ENCODE assay signal across 1 cellular context in genomic region chr17:76726766-76727718, GRCh38.
TF ChIP-seq lines count a peak whose summit lies in the region.

A gene with protein sequence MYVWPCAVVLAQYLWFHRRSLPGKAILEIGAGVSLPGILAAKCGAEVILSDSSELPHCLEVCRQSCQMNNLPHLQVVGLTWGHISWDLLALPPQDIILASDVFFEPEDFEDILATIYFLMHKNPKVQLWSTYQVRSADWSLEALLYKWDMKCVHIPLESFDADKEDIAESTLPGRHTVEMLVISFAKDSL (plus strand): TSS chr17:76726839. CDS start chr17:76729711, 2,872 bp downstream.

TF ChIP-seq in HepG2, 621 proteins besides CTCF, POLR2A, EP300 and RAD21 (continued from another document and continues in another):
- no peak for TF ChIP-seq SUZ12 (IDR thresholded peaks at IDR 0.05; ENCODE audit: low read depth, low read length)
- no peak for TF ChIP-seq SNAPC4 (CRISPR knock-in tag; IDR thresholded peaks at IDR 0.05)
- no peak for TF ChIP-seq TCF12 (IDR thresholded peaks at IDR 0.05)
- no peak; the same call in 1 of the 2 replicates for TF ChIP-seq TCF12 (CRISPR knock-in tag; IDR thresholded peaks at IDR 0.05)
- no peak for TF ChIP-seq SRF (IDR thresholded peaks at IDR 0.05; ENCODE audit: low read depth, low read length)
- no peak for TF ChIP-seq HIVEP1 (CRISPR knock-in tag; IDR thresholded peaks at IDR 0.05)
- no peak for TF ChIP-seq ZNF7 (CRISPR knock-in tag; IDR thresholded peaks at IDR 0.05)
- no peak for TF ChIP-seq SP2 (CRISPR knock-in tag; IDR thresholded peaks at IDR 0.05)
- no peak for TF ChIP-seq ZUFSP (CRISPR knock-in tag; IDR thresholded peaks at IDR 0.05; ENCODE audit: borderline replicate concordance)
- TF ChIP-seq AFF4 (CRISPR knock-in tag; IDR thresholded peaks at IDR 0.05): no peak
- TF ChIP-seq, protein P1, sequence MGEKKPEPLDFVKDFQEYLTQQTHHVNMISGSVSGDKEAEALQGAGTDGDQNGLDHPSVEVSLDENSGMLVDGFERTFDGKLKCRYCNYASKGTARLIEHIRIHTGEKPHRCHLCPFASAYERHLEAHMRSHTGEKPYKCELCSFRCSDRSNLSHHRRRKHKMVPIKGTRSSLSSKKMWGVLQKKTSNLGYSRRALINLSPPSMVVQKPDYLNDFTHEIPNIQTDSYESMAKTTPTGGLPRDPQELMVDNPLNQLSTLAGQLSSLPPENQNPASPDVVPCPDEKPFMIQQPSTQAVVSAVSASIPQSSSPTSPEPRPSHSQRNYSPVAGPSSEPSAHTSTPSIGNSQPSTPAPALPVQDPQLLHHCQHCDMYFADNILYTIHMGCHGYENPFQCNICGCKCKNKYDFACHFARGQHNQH (CRISPR knock-in tag; IDR thresholded peaks at IDR 0.05): peak; percentile 53
- no peak for TF ChIP-seq SMARCC2 (IDR thresholded peaks at IDR 0.05)
- TF ChIP-seq NRL (CRISPR knock-in tag; IDR thresholded peaks at IDR 0.05; ENCODE audit: borderline replicate concordance): peak; percentile 71
- no peak; the same call in 1 of the 2 replicates for TF ChIP-seq ZNF703 (CRISPR knock-in tag; IDR thresholded peaks at IDR 0.05; ENCODE audit: borderline replicate concordance)
- peak; percentile 43 for TF ChIP-seq SPEN (CRISPR knock-in tag; IDR thresholded peaks at IDR 0.05; ENCODE audit: low read depth)
- TF ChIP-seq ZNF589 (CRISPR knock-in tag; conservative IDR thresholded peaks at IDR 0.05): peak; percentile 96
- peak; percentile 47; the same call in 1 of the 2 replicates for TF ChIP-seq ZNF777 (CRISPR knock-in tag; IDR thresholded peaks at IDR 0.05)
- no peak for TF ChIP-seq PAWR (CRISPR knock-in tag; IDR thresholded peaks at IDR 0.05; ENCODE audit: borderline replicate concordance)
- TF ChIP-seq PHF21A (CRISPR knock-in tag; IDR thresholded peaks at IDR 0.05): no peak
- TF ChIP-seq BRCA1 (CRISPR knock-in tag; IDR thresholded peaks at IDR 0.05): no peak
- TF ChIP-seq ZNF780A (CRISPR knock-in tag; IDR thresholded peaks at IDR 0.05): no peak
- peak; percentile 91; the same call in 1 of the 2 replicates for TF ChIP-seq ZNF274 (CRISPR knock-in tag; IDR thresholded peaks at IDR 0.05)
- TF ChIP-seq AGO2 (optimal IDR thresholded peaks at IDR 0.05; ENCODE audit: low read depth, low read length): peak; percentile 92
- TF ChIP-seq PBX3 (CRISPR knock-in tag; IDR thresholded peaks at IDR 0.05; ENCODE audit: borderline replicate concordance): no peak
- TF ChIP-seq TCF7L2 (IDR thresholded peaks at IDR 0.05; ENCODE audit: low read depth, low read length): no peak
- peak; percentile 75 for TF ChIP-seq ZNF563 (CRISPR knock-in tag; IDR thresholded peaks at IDR 0.05)
- TF ChIP-seq ISL2 (CRISPR knock-in tag; IDR thresholded peaks at IDR 0.05): no peak
- TF ChIP-seq ZNF143 (CRISPR knock-in tag; IDR thresholded peaks at IDR 0.05): no peak; the same call in 1 of the 2 replicates
- TF ChIP-seq GABPA (IDR thresholded peaks at IDR 0.05; ENCODE audit: low read depth, low read length): peak; percentile 70
- TF ChIP-seq GABPA (CRISPR knock-in tag; IDR thresholded peaks at IDR 0.05; ENCODE audit: low read depth): peak; percentile 83
- TF ChIP-seq CHCHD3 (CRISPR knock-in tag; IDR thresholded peaks at IDR 0.05): 0 out of 2 replicates have a peak, but pooled peaks have one; percentile 21
- 0 out of 2 replicates have a peak, but pooled peaks have one; percentile 16 for TF ChIP-seq CC2D1A (CRISPR knock-in tag; IDR thresholded peaks at IDR 0.05)
- TF ChIP-seq FOSL2 (CRISPR knock-in tag; IDR thresholded peaks at IDR 0.05): no peak; the same call in 1 of the 2 replicates
- no peak for TF ChIP-seq HHEX (CRISPR knock-in tag; IDR thresholded peaks at IDR 0.05)
- TF ChIP-seq TRIM24 (CRISPR knock-in tag; IDR thresholded peaks at IDR 0.05): no peak
- TF ChIP-seq ZNF142 (CRISPR knock-in tag; IDR thresholded peaks at IDR 0.05): no peak; the same call in 1 of the 2 replicates
- TF ChIP-seq, protein P2, sequence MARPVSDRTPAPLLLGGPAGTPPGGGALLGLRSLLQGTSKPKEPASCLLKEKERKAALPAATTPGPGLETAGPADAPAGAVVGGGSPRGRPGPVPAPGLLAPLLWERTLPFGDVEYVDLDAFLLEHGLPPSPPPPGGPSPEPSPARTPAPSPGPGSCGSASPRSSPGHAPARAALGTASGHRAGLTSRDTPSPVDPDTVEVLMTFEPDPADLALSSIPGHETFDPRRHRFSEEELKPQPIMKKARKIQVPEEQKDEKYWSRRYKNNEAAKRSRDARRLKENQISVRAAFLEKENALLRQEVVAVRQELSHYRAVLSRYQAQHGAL (CRISPR knock-in tag; IDR thresholded peaks at IDR 0.05; ENCODE audit: not compliant biosample characterization): no peak
- TF ChIP-seq TFE3 (CRISPR knock-in tag; IDR thresholded peaks at IDR 0.05): peak; percentile 32; the same call in 1 of the 2 replicates
- no peak for TF ChIP-seq SMAD9 (CRISPR knock-in tag; IDR thresholded peaks at IDR 0.05)
- no peak for TF ChIP-seq ZKSCAN5 (CRISPR knock-in tag; IDR thresholded peaks at IDR 0.05)
- TF ChIP-seq ZZZ3 (CRISPR knock-in tag; IDR thresholded peaks at IDR 0.05; ENCODE audit: borderline replicate concordance): no peak
- 0 out of 2 replicates have a peak, but pooled peaks have one; percentile 32 for TF ChIP-seq HOXD1 (CRISPR knock-in tag; IDR thresholded peaks at IDR 0.05)
